Comparison of ENCODE assay signal across 1 cellular context in the genomic region with DNA sequence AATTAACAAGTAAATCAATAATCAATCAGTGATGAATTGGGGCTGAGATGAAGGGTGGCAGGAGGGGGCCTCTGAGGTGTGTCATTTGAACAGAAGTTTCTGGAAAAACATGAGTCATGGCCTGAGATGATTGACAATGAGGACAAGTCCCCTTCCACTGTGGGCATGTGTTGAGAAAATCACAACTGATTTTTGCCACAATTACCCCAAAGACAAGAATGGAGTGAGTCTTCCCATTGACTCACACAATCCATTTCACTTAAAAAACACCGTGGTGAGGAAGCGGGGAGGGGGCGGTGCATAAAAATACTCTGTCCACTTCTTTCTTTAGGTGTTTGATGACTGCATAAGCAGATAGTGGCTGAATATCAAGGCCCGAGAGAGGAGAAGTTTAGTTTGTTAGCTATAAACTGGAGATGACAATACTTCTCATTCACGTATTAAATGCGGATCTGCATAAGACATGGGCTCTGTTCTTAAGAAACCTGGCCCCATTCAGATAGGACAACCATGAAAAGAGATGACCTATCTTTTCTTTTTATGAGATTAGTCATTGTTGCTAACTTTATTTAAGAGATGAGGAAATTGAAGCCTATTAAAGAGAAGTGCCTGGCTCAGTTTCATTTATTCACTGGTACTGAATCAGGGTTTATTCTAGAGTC.
TF ChIP-seq lines count a peak whose summit lies in the region.

No MANE protein-coding gene starts in this region.

TF ChIP-seq in GM23338, 12 proteins besides CTCF, POLR2A, EP300 and RAD21 (continued from another document):
- TF ChIP-seq JUNB (IDR thresholded peaks at IDR 0.05; ENCODE audit: unreplicated experiment), result no peak
- TF ChIP-seq EZH2 (IDR thresholded peaks at IDR 0.05; ENCODE audit: low read depth, unreplicated experiment), result no peak
- TF ChIP-seq, protein P1, sequence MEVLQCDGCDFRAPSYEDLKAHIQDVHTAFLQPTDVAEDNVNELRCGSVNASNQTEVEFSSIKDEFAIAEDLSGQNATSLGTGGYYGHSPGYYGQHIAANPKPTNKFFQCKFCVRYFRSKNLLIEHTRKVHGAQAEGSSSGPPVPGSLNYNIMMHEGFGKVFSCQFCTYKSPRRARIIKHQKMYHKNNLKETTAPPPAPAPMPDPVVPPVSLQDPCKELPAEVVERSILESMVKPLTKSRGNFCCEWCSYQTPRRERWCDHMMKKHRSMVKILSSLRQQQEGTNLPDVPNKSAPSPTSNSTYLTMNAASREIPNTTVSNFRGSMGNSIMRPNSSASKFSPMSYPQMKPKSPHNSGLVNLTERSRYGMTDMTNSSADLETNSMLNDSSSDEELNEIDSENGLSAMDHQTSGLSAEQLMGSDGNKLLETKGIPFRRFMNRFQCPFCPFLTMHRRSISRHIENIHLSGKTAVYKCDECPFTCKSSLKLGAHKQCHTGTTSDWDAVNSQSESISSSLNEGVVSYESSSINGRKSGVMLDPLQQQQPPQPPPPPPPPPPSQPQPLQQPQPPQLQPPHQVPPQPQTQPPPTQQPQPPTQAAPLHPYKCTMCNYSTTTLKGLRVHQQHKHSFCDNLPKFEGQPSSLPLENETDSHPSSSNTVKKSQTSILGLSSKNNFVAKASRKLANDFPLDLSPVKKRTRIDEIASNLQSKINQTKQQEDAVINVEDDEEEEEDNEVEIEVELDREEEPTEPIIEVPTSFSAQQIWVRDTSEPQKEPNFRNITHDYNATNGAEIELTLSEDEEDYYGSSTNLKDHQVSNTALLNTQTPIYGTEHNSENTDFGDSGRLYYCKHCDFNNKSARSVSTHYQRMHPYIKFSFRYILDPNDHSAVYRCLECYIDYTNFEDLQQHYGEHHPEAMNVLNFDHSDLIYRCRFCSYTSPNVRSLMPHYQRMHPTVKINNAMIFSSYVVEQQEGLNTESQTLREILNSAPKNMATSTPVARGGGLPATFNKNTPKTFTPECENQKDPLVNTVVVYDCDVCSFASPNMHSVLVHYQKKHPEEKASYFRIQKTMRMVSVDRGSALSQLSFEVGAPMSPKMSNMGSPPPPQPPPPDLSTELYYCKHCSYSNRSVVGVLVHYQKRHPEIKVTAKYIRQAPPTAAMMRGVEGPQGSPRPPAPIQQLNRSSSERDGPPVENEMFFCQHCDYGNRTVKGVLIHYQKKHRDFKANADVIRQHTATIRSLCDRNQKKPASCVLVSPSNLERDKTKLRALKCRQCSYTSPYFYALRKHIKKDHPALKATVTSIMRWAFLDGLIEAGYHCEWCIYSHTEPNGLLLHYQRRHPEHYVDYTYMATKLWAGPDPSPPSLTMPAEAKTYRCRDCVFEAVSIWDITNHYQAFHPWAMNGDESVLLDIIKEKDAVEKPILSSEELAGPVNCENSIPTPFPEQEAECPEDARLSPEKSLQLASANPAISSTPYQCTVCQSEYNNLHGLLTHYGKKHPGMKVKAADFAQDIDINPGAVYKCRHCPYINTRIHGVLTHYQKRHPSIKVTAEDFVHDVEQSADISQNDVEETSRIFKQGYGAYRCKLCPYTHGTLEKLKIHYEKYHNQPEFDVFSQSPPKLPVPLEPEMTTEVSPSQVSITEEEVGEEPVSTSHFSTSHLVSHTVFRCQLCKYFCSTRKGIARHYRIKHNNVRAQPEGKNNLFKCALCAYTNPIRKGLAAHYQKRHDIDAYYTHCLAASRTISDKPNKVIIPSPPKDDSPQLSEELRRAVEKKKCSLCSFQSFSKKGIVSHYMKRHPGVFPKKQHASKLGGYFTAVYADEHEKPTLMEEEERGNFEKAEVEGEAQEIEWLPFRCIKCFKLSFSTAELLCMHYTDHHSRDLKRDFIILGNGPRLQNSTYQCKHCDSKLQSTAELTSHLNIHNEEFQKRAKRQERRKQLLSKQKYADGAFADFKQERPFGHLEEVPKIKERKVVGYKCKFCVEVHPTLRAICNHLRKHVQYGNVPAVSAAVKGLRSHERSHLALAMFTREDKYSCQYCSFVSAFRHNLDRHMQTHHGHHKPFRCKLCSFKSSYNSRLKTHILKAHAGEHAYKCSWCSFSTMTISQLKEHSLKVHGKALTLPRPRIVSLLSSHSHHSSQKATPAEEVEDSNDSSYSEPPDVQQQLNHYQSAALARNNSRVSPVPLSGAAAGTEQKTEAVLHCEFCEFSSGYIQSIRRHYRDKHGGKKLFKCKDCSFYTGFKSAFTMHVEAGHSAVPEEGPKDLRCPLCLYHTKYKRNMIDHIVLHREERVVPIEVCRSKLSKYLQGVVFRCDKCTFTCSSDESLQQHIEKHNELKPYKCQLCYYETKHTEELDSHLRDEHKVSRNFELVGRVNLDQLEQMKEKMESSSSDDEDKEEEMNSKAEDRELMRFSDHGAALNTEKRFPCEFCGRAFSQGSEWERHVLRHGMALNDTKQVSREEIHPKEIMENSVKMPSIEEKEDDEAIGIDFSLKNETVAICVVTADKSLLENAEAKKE (CRISPR knock-in tag; IDR thresholded peaks at IDR 0.05), result no peak
